8 cellular contexts compared by ENCODE assay signal in the genomic region with DNA sequence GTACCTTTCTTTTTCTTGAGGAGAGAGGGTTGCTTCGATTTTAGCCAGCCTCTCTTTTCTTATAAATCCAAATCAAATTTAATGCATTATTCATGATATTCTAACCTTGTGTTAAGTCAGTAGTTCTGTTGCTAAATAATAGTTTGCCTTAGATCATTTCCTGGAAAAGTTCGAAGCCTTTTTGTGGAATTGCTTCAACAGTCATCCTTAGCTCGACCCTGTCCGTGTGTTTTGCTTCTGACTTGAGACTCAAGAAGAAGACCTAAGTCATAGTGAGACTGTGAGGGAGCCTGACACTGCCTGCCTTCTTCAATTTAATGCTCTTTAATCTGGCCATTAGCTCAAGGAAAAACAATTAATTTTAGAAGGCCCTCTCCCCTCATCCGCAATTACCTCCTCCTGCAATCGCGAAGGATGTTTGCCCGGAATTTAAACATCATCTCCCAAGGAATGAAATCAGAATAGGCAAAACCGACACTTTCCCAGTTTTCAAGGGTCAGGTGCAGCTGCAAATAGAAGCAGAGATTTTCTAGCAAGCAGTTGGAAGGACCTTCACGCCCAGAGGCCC. TPM values are rescaled to one million over a fixed set of nuclear protein-coding genes. Genes with fewer than 3 reads are reported as not detected.
DNase-seq lines count a peak whose midpoint lies in the region; ATAC-seq and TF ChIP-seq lines count a peak whose summit lies in the region.

No MANE protein-coding gene starts in this region.

- H2AFZ ChIP-seq in SK-N-SH (ENCODE audit: low read depth) = peak overlapping the region; percentile 85; the same call in 1 of the 2 replicates

- H3K9me3 ChIP-seq in SK-N-SH (no peaks in the 10 kb centered on the region), iPS-15b (ENCODE audit: control insufficient read depth, insufficient read depth, low read length) (no peaks in the 10 kb centered on the region), stomach (no peaks in the 10 kb centered on the region)

- ATAC-seq in SK-N-SH treated with all-trans-retinoic acid at 6 μM for 48 hours = no peak
- ATAC-seq in WTC11 = no peak
- no peak for ATAC-seq in HG03460 (IDR thresholded peaks at IDR 0.05; ENCODE audit: unreplicated experiment)
- no peak for ATAC-seq in GM21786 (IDR thresholded peaks at IDR 0.05; ENCODE audit: unreplicated experiment)

- TF ChIP-seq EP300 in SK-N-SH (IDR thresholded peaks at IDR 0.05; ENCODE audit: borderline replicate concordance in 1 of 2, low read depth in 1 of 2, low read length in 1 of 2) (no peak), stomach (IDR thresholded peaks at IDR 0.05) (no peak)

- H3K27me3 ChIP-seq in SK-N-SH (ENCODE audit: insufficient read depth) (no peaks in the 10 kb centered on the region), iPS-15b (ENCODE audit: control insufficient read depth, insufficient read depth, low read length) (no peaks in the 10 kb centered on the region), stomach (peaks cover 0 to 40% (median 13%) of the 10 kb centered on the region in 3 donors)

- H3K27me3 Mint-ChIP-seq in WTC11 (ENCODE audit: low read depth) = no peaks in the 10 kb centered on the region

- CTCF ChIA-PET in SK-N-SH (lab: Yijun Ruan, JAX) = interaction anchor here (0.7 to 16.5 kb wide), 14 partner anchors 9 to 476 kb away, joined by 3 to 418 read pairs (median 3); a partner anchor contains a TSS
- CTCF ChIA-PET in WTC11 (lab: Charles Lee) = interaction anchor here (0.6 to 3.2 kb wide), 19 partner anchors 8 to 599 kb away, joined by 3 to 20 read pairs (median 4); a partner anchor contains a TSS

- peak overlapping the region; percentile 75 for H3K4me2 ChIP-seq in SK-N-SH

- H3K36me3 ChIP-seq in SK-N-SH (replicated peaks in 1 of 2; ENCODE audit: control insufficient read depth in 1 of 2, insufficient read depth in 2 of 2, low read length in 1 of 2) (no peaks in the 10 kb centered on the region), iPS-15b (ENCODE audit: control insufficient read depth, insufficient read depth, low read length) (no peaks in the 10 kb centered on the region), stomach (no peaks in the 10 kb centered on the region)

- peaks cover 6% of the 10 kb centered on the region; the same call in 1 of the 2 replicates for H3K79me2 ChIP-seq in SK-N-SH (ENCODE audit: insufficient read depth)

- peaks cover 45% of the 10 kb centered on the region for H3K4me1 Mint-ChIP-seq in WTC11

- WGBS in SK-N-SH (ENCODE audit: low lambda C conversion rate) = 32% methylated on average over 10 of the region's 10 CpGs
- 19 to 22% (median 20%) methylated on average over 9 to 10 of the region's 10 CpGs for WGBS in stomach, 5 donors

- POLR2A ChIA-PET in SK-N-SH (lab: Yijun Ruan, JAX) (interaction anchor here (0.6 to 0.7 kb wide), 2 partner anchors 36 to 419 kb away, joined by 3 read pairs; no protein-coding TSS in a partner anchor), WTC11 (lab: Charles Lee) (no interaction called here)

- peak overlapping the region; percentile 46 for H3K4me3 Mint-ChIP-seq in WTC11

- H3K36me3 Mint-ChIP-seq in WTC11 = no peaks in the 10 kb centered on the region

- H3K9ac ChIP-seq in SK-N-SH (no peak overlapping the region; the same call in 1 of the 2 replicates), iPS-15b (ENCODE audit: low read depth, low read length) (no peak overlapping the region)

- no peaks in the 10 kb centered on the region for H3F3A ChIP-seq in SK-N-SH (replicated peaks; ENCODE audit: insufficient read depth)

- no peak for TF ChIP-seq RAD21 in SK-N-SH (IDR thresholded peaks at IDR 0.05; ENCODE audit: low read length)

- no peak for TF ChIP-seq POLR2A in stomach (IDR thresholded peaks at IDR 0.05)

- peaks cover 4 to 38% of the 10 kb centered on the region in 2 experiments; a peak in 2 of 4 replicates for H3K4me1 ChIP-seq in SK-N-SH (ENCODE audit: control insufficient read depth in 1 of 2, insufficient read depth in 2 of 2, low read depth in 1 of 2, low read length in 1 of 2)
- peaks cover 20% of the 10 kb centered on the region for H3K4me1 ChIP-seq in iPS-15b (ENCODE audit: control insufficient read depth, insufficient read depth, low read length)
- H3K4me1 ChIP-seq in stomach = peaks cover 11 to 15% (median 14%) of the 10 kb centered on the region in 4 donors

- no peaks in the 10 kb centered on the region for H4K20me1 ChIP-seq in SK-N-SH (ENCODE audit: insufficient read depth)

- intact Hi-C loops in stomach (cut with DNase I; ENCODE audit: low total_unique reads) = loop anchor here (5.0 kb wide), 1 partner anchor 108 kb away; no protein-coding TSS in a partner anchor

- no peak overlapping the region for H3K27ac Mint-ChIP-seq in WTC11

- peak overlapping the region; percentile 76 to 84 for H3K4me3 ChIP-seq in SK-N-SH (ENCODE audit: low read depth in 2 of 2, low read length in 1 of 2)
- H3K4me3 ChIP-seq in iPS-15b (ENCODE audit: low read depth, low read length) = peak overlapping the region; percentile 21
- H3K4me3 ChIP-seq in stomach = peak overlapping the region; percentile 52 to 72 (median 62)

- no peak for DNase-seq in SK-N-SH
- DNase-seq in WTC11 (ENCODE audit: low spot score) = no peak
- no peak for DNase-seq in stomach
- no peak for DNase-seq in CD1c-positive myeloid dendritic cell (ENCODE audit: extremely low spot score)

- H3K27ac ChIP-seq in SK-N-SH (ENCODE audit: low read depth in 2 of 2, low read length in 1 of 2) (peak overlapping the region in 1 of 2 experiments; percentile 88; a peak in 2 of 4 replicates), stomach (no peak overlapping the region)

- no peaks in the 10 kb centered on the region for H3K9me2 ChIP-seq in SK-N-SH

- H3K9me3 Mint-ChIP-seq in WTC11 = no peaks in the 10 kb centered on the region

- no peak for TF ChIP-seq CTCF in SK-N-SH (IDR thresholded peaks at IDR 0.05)
- no peak for TF ChIP-seq CTCF in WTC11 (IDR thresholded peaks at IDR 0.05)
- no peak for TF ChIP-seq CTCF in stomach (IDR thresholded peaks at IDR 0.05)

TF ChIP-seq in SK-N-SH, 30 proteins besides CTCF, POLR2A, EP300 and RAD21 (continues in another document):
- TF ChIP-seq FOSL2 (IDR thresholded peaks at IDR 0.05; ENCODE audit: borderline replicate concordance, low read depth) (no peak), SIN3A (IDR thresholded peaks at IDR 0.05; ENCODE audit: borderline replicate concordance, low read depth, low read length) (no peak), POLR2AphosphoS5 (IDR thresholded peaks at IDR 0.05; ENCODE audit: low read depth, low read length) (no peak), NFIC (IDR thresholded peaks at IDR 0.05; ENCODE audit: borderline replicate concordance) (no peak), MEF2A (IDR thresholded peaks at IDR 0.05; ENCODE audit: borderline replicate concordance, low read depth) (no peak), SMC3 (IDR thresholded peaks at IDR 0.05; ENCODE audit: low read depth, low read length) (no peak), EZH2phosphoT487 (IDR thresholded peaks at IDR 0.05; ENCODE audit: borderline replicate concordance, low read depth) (no peak)
- TF ChIP-seq, protein P1, sequence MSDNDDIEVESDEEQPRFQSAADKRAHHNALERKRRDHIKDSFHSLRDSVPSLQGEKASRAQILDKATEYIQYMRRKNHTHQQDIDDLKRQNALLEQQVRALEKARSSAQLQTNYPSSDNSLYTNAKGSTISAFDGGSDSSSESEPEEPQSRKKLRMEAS (IDR thresholded peaks at IDR 0.05; ENCODE audit: low read depth) = no peak

TF ChIP-seq in SK-N-SH treated with all-trans-retinoic acid at 6 μM for 48 hours, 23 proteins besides CTCF, POLR2A, EP300 and RAD21 (continues in another document):
- TF ChIP-seq ISL1 (CRISPR knock-in tag; IDR thresholded peaks at IDR 0.05) (no peak), ARNTL (CRISPR knock-in tag; IDR thresholded peaks at IDR 0.05; ENCODE audit: borderline replicate concordance, low read depth) (no peak)

TF ChIP-seq in WTC11, 78 proteins besides CTCF, POLR2A, EP300 and RAD21:
- TF ChIP-seq, protein P2, sequence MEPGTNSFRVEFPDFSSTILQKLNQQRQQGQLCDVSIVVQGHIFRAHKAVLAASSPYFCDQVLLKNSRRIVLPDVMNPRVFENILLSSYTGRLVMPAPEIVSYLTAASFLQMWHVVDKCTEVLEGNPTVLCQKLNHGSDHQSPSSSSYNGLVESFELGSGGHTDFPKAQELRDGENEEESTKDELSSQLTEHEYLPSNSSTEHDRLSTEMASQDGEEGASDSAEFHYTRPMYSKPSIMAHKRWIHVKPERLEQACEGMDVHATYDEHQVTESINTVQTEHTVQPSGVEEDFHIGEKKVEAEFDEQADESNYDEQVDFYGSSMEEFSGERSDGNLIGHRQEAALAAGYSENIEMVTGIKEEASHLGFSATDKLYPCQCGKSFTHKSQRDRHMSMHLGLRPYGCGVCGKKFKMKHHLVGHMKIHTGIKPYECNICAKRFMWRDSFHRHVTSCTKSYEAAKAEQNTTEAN (CRISPR knock-in tag; IDR thresholded peaks at IDR 0.05) = no peak
- no peak for TF ChIP-seq ZNF138 (CRISPR knock-in tag; conservative IDR thresholded peaks at IDR 0.05)

RNA-seq across cellular contexts. Expression of a gene that starts 0.5 kb away (rescaled TPM):
- 3.6 and 5.2 TPM in 2 replicates for polyA plus RNA-seq in SK-N-SH (2012; rRNA removed)
- polyA plus RNA-seq in SK-N-SH (2012; cell fraction: cytosol; rRNA removed) = 3.9 TPM in 2 replicates
- polyA plus RNA-seq in SK-N-SH (2012; cell fraction: nucleus; rRNA removed) = 4.2 and 4.9 TPM in 2 replicates
- 13.1 to 23.5 TPM (median 16.9 TPM) in 3 replicates for total RNA-seq in WTC11 (2021)
- 1 to 10 TPM in 3 of 5 donors, under 1 TPM in 2; 0.29 to 9.7 (median 1.8) TPM for total RNA-seq in stomach
- 1 to 10 TPM in 1 of 3 donors, under 1 TPM in 2; 0.35 to 1.1 (median 0.87) TPM for polyA plus RNA-seq in stomach

RNA-seq across cellular contexts. Expression of a gene that starts 33.0 kb away (rescaled TPM):
- 0.47 and 0.74 TPM in 2 replicates for polyA plus RNA-seq in SK-N-SH (2012; rRNA removed)
- 0.39 and 0.72 TPM in 2 replicates for polyA plus RNA-seq in SK-N-SH (2012; cell fraction: cytosol; rRNA removed)
- polyA plus RNA-seq in SK-N-SH (2012; cell fraction: nucleus; rRNA removed) = 0.19 and 0.51 TPM in 2 replicates
- 11.0 to 18.3 TPM (median 11.2 TPM) in 3 replicates for total RNA-seq in WTC11 (2021)
- 100 to 1,000 TPM in 1 of 5 donors, 10 to 100 TPM in 3, 1 to 10 TPM in 1; 4.1 to 155 (median 40.4) TPM for total RNA-seq in stomach
- 10 to 100 TPM in 1 of 3 donors, 1 to 10 TPM in 2; 3.4 to 11.8 (median 7.7) TPM for polyA plus RNA-seq in stomach

Comparison
In these comparisons a context has a peak if more than half of its experiments do, and no peak if none do; other contexts are left out.
1. H3K4me3 ChIP-seq: peak in every context shown above with its lines; median percentile 80 in SK-N-SH; 62 in stomach; 21 in iPS-15b.